Comparison of ENCODE assay signal across 8 cellular contexts in genomic region chr7:130943981-130944380, GRCh38.
DNase-seq lines count a peak whose midpoint lies in the region; ATAC-seq and TF ChIP-seq lines count a peak whose summit lies in the region.

No MANE protein-coding gene starts in this region.

- in situ Hi-C loops in brain microvascular endothelial cell (cut with HindIII; ENCODE audit: low pct_ligation_motif_present, low sequenced_read_pairs) = no loop called here

- H3K36me3 Mint-ChIP-seq in HFFc6 (ENCODE audit: low read depth) = peaks cover 71% of the 10 kb centered on the region

- H3K4me1 ChIP-seq in A673 (ENCODE audit: insufficient read depth, low read length, poor library complexity, severe bottlenecking) = peaks cover 79% of the 10 kb centered on the region

- H3K27ac ChIP-seq in A673 (ENCODE audit: low read depth, low read length, poor library complexity, severe bottlenecking) (peak overlapping the region; percentile 94), brain microvascular endothelial cell (peak overlapping the region; percentile 74)

- no peaks in the 10 kb centered on the region for H3K27me3 ChIP-seq in A673 (replicated peaks; ENCODE audit: insufficient read depth, low read depth, low read length, poor library complexity)
- no peaks in the 10 kb centered on the region for H3K27me3 ChIP-seq in brain microvascular endothelial cell (replicated peaks)

- H3K36me3 ChIP-seq in A673 (ENCODE audit: insufficient read depth, low read length, poor library complexity, severe bottlenecking) = peaks cover 52% of the 10 kb centered on the region
- no peaks in the 10 kb centered on the region for H3K36me3 ChIP-seq in brain microvascular endothelial cell (replicated peaks)

- intact Hi-C loops in A673 (cut with micrococcal nuclease; ENCODE audit: unreplicated experiment) = loop anchor here (5.0 kb wide), 1 partner anchor 93 kb away; no protein-coding TSS in a partner anchor
- intact Hi-C loops in posterior cingulate gyrus (cut with DNase I) = no loop called here

- H3K9me3 ChIP-seq in A673 (ENCODE audit: low read depth, low read length, poor library complexity, severe bottlenecking) = no peaks in the 10 kb centered on the region

- H3K4me3 ChIP-seq in A673 (ENCODE audit: low read depth, low read length, poor library complexity, severe bottlenecking) = peak overlapping the region; percentile 55
- no peak overlapping the region for H3K4me3 ChIP-seq in brain microvascular endothelial cell (ENCODE audit: low read depth, low read length)

- no peak for ATAC-seq in GM21526 (IDR thresholded peaks at IDR 0.05; ENCODE audit: low FRiP score, unreplicated experiment)
- no peak for ATAC-seq in GM21360 (IDR thresholded peaks at IDR 0.05; ENCODE audit: unreplicated experiment)

- H3K27ac Mint-ChIP-seq in HFFc6 = peak overlapping the region; percentile 81

- CTCF ChIA-PET in A673 (lab: Charles Lee) = interaction anchor here (1.0 kb wide), 1 partner anchor 17 kb away, joined by 3 read pairs; no protein-coding TSS in a partner anchor

- POLR2A ChIA-PET in A673 (lab: Charles Lee; ENCODE audit: low non-redundant PET) = no interaction called here

- H3K4me3 Mint-ChIP-seq in HFFc6 = peak overlapping the region; percentile 79

- peaks cover 94% of the 10 kb centered on the region for H3K4me1 Mint-ChIP-seq in HFFc6 (ENCODE audit: low read depth)

- TF ChIP-seq CTCF in A673 (conservative IDR thresholded peaks at IDR 0.05; ENCODE audit: low read depth, low read length) = no peak
- no peak for TF ChIP-seq CTCF in HFFc6 (IDR thresholded peaks at IDR 0.05)
- no peak for TF ChIP-seq CTCF in brain microvascular endothelial cell (IDR thresholded peaks at IDR 0.05; ENCODE audit: low read depth, low read length, missing control alignments)

- H3K9me3 Mint-ChIP-seq in HFFc6 = no peaks in the 10 kb centered on the region

- peaks cover 3% of the 10 kb centered on the region for H3K27me3 Mint-ChIP-seq in HFFc6 (ENCODE audit: insufficient read depth)

- DNase-seq in A673 (ENCODE audit: low spot score) = no peak
- no peak for DNase-seq in HFFc6
- DNase-seq in brain microvascular endothelial cell = no peak
- DNase-seq in myocyte (ENCODE audit: low read depth) = peak; percentile 26
- no peak for DNase-seq in posterior cingulate gyrus
- DNase-seq in activated CD4-positive, CD25-positive, alpha-beta regulatory T cell (lab: John Stamatoyannopoulos, UW) = no peak

- BruUV-seq in A673 (replicated peaks; lab: Mats Ljungman, UMichigan) = no TSS peak
